In genomic region chr3:112130638-112130993, GRCh38 we compare ENCODE assay signal across 24 cellular contexts. TPM values are rescaled to one million over a fixed set of nuclear protein-coding genes. Genes with fewer than 3 reads are reported as not detected.
DNase-seq lines count a peak whose midpoint lies in the region; ATAC-seq, FAIRE-seq and TF ChIP-seq lines count a peak whose summit lies in the region.
"Had no signal": no experiment of that assay in that cellular context is flagged by ENCODE, and none has a peak within 500 bp of the region (broad histone marks: within the 10 kb centered on the region; RNA-seq: fewer than 3 reads in every experiment).

No MANE protein-coding gene starts in this region.

- peaks cover 85% of the 10 kb centered on the region for H3K4me1 Mint-ChIP-seq in activated CD4-positive, alpha-beta T cell treated with anti-CD3 and anti-CD28 coated beads, Interleukin-2, amount 10 ng/mL, durations not matched to agents 24 days and 14 days
- peaks cover 20% of the 10 kb centered on the region for H3K4me1 Mint-ChIP-seq in Caco-2 (ENCODE audit: low read depth, unreplicated experiment)

- ATAC-seq in HG03571 (IDR thresholded peaks at IDR 0.05; ENCODE audit: unreplicated experiment) (no peak), GM21390 (IDR thresholded peaks at IDR 0.05; ENCODE audit: unreplicated experiment) (no peak)
- ATAC-seq: heart right ventricle had no signal

- FAIRE-seq in keratinocyte (lab: Jason Lieb, UNC): peak; percentile 26

- no peak for DNase-seq in activated CD4-positive, alpha-beta T cell treated with anti-CD3 and anti-CD28 coated beads, Interleukin-2, amount 10 ng/mL, durations not matched to agents 24 days and 14 days
- no peak for DNase-seq in activated CD4-positive, alpha-beta T cell treated with anti-CD3 and anti-CD28 coated beads, Interleukin-2, amount 50 U/mL, for 4 hours
- DNase-seq in Caco-2 (no peak), OCI-LY7 (ENCODE audit: low spot score) (peak; percentile 57), keratinocyte (ENCODE audit: low read depth, low spot score) (no peak), sigmoid colon (no peak)
- DNase-seq: activated CD4-positive, CD25-positive, alpha-beta regulatory T cell; activated CD8-positive, alpha-beta memory T cell treated with anti-CD3 and anti-CD28 coated beads, Interleukin-2, amount 50 U/mL, for 48 hours; amygdala; cerebellar nuclear complex; DMS79; heart right ventricle; NCI-H2107; NCI-H524 treated with DMSO at 0.1 percent for 48 hours; SHP77 treated with DMSO at 0.1 percent for 48 hours; stimulated activated naive CD4-positive, alpha-beta T cell had no signal

- no peak overlapping the region for H2AFZ ChIP-seq in OCI-LY7 (ENCODE audit: low read length)
- no peak overlapping the region for H2AFZ ChIP-seq in keratinocyte (ENCODE audit: control insufficient read depth, low read length)

- H4K20me1 ChIP-seq in OCI-LY7 (ENCODE audit: insufficient read depth, low read length): no peaks in the 10 kb centered on the region
- H4K20me1 ChIP-seq in keratinocyte (ENCODE audit: control insufficient read depth, extremely low read depth, insufficient read depth, low read length): no peaks in the 10 kb centered on the region

- H3K9me2 ChIP-seq in OCI-LY7 (ENCODE audit: insufficient read depth, low read length): no peaks in the 10 kb centered on the region

- TF ChIP-seq POLR2A in sigmoid colon (IDR thresholded peaks at IDR 0.05): no peak

- H3K4me3 ChIP-seq in Caco-2 (ENCODE audit: low read depth, low read length) (no peak overlapping the region), OCI-LY7 (ENCODE audit: low read depth, low read length, poor library complexity, severe bottlenecking) (peak overlapping the region; percentile 86), keratinocyte (ENCODE audit: control insufficient read depth in 2 of 3, extremely low read depth in 1 of 3, insufficient read depth in 2 of 3, low read depth in 1 of 3, low read length in 3 of 3) (no peak overlapping the region), sigmoid colon (no peak overlapping the region)
- H3K4me3 ChIP-seq: heart right ventricle, lung, prostate gland had no signal

- peak overlapping the region; percentile 99 for H3K4me2 ChIP-seq in OCI-LY7 (ENCODE audit: low read length)
- no peak overlapping the region for H3K4me2 ChIP-seq in keratinocyte (ENCODE audit: control insufficient read depth, extremely low read depth, insufficient read depth, low read depth, low read length)

- H3K79me2 ChIP-seq in OCI-LY7 (ENCODE audit: insufficient read depth, low read depth, low read length): peaks cover 96% of the 10 kb centered on the region
- no peaks in the 10 kb centered on the region for H3K79me2 ChIP-seq in keratinocyte (ENCODE audit: control insufficient read depth, insufficient read depth, low read length)

- intact Hi-C loops in activated CD4-positive, alpha-beta T cell treated with anti-CD3 and anti-CD28 coated beads, Interleukin-2, amount 10 ng/mL, durations not matched to agents 24 days and 14 days (cut with micrococcal nuclease): loop anchor here (5.0 to 10.0 kb wide), 4 partner anchors 332 to 844 kb away; partner anchors contain the start of gene CD200R1
- intact Hi-C loops in Caco-2 (cut with micrococcal nuclease; ENCODE audit: unreplicated experiment): no loop called here
- intact Hi-C loops in OCI-LY7 (cut with micrococcal nuclease; ENCODE audit: unreplicated experiment): no loop called here
- intact Hi-C loops in sigmoid colon (cut with DNase I): no loop called here

- CTCF ChIA-PET in Caco-2 (lab: Charles Lee) (no interaction called here), OCI-LY7 (lab: Charles Lee; ENCODE audit: unreplicated experiment) (no interaction called here)

- no peak overlapping the region for H3K9ac ChIP-seq in keratinocyte (ENCODE audit: control insufficient read depth, extremely low read depth, insufficient read depth, low read length)

- H3K9me3 ChIP-seq in Caco-2 (no peaks in the 10 kb centered on the region), OCI-LY7 (ENCODE audit: low read length) (no peaks in the 10 kb centered on the region), keratinocyte (ENCODE audit: control insufficient read depth, low read depth, low read length) (no peaks in the 10 kb centered on the region), sigmoid colon (no peaks in the 10 kb centered on the region)
- H3K9me3 ChIP-seq: heart right ventricle, prostate gland had no signal

- TF ChIP-seq CTCF in Caco-2 (IDR thresholded peaks at IDR 0.05; ENCODE audit: insufficient read depth in 1 of 2, low read depth in 1 of 2, low read length in 1 of 2, severe bottlenecking in 1 of 2, unreplicated experiment in 1 of 2) (no peak), OCI-LY7 (conservative IDR thresholded peaks at IDR 0.05; ENCODE audit: low read length) (no peak), keratinocyte (optimal IDR thresholded peaks at IDR 0.05 in 1 of 3, IDR thresholded peaks at IDR 0.05 in 1 of 3, conservative IDR thresholded peaks at IDR 0.05 in 1 of 3; ENCODE audit: extremely low read depth in 1 of 3, insufficient read depth in 2 of 3, low read length in 3 of 3) (no peak), sigmoid colon (IDR thresholded peaks at IDR 0.05) (no peak)

- peak overlapping the region; percentile 10 for H3K4me3 Mint-ChIP-seq in activated CD4-positive, alpha-beta T cell treated with anti-CD3 and anti-CD28 coated beads, Interleukin-2, amount 10 ng/mL, durations not matched to agents 24 days and 14 days
- no peak overlapping the region for H3K4me3 Mint-ChIP-seq in Caco-2 (ENCODE audit: unreplicated experiment)
- H3K4me3 Mint-ChIP-seq: nephron; T-helper 2 cell treated with Interferon-gamma antibody and Interleukin-4, amounts not matched to agents 5 μg/mL and 100 μg/mL, for 36 hours had no signal

- H3K4me1 ChIP-seq in Caco-2 (peaks cover 42% of the 10 kb centered on the region), OCI-LY7 (ENCODE audit: insufficient read depth, low read length, poor library complexity, severe bottlenecking) (peaks cover 80% of the 10 kb centered on the region), keratinocyte (ENCODE audit: control insufficient read depth, extremely low read depth, insufficient read depth, low read length) (peaks cover 30% of the 10 kb centered on the region), sigmoid colon (no peaks in the 10 kb centered on the region)
- H3K4me1 ChIP-seq: prostate gland had no signal

- BruUV-seq in Caco-2 (replicated peaks; lab: Mats Ljungman, UMichigan): no TSS peak
- BruUV-seq in OCI-LY7 (replicated peaks; lab: Mats Ljungman, UMichigan): no TSS peak

- H3K27ac ChIP-seq in OCI-LY7 (ENCODE audit: low read depth, low read length, poor library complexity, severe bottlenecking) (peak overlapping the region; percentile 99), keratinocyte (ENCODE audit: control insufficient read depth, insufficient read depth, low read length) (no peak overlapping the region), sigmoid colon (no peak overlapping the region)
- H3K27ac ChIP-seq: C4-2B, heart right ventricle, prostate gland had no signal

- no peaks in the 10 kb centered on the region for H3K9me3 Mint-ChIP-seq in activated CD4-positive, alpha-beta T cell treated with anti-CD3 and anti-CD28 coated beads, Interleukin-2, amount 10 ng/mL, durations not matched to agents 24 days and 14 days
- no peaks in the 10 kb centered on the region for H3K9me3 Mint-ChIP-seq in Caco-2 (ENCODE audit: unreplicated experiment)
- H3K9me3 Mint-ChIP-seq: nephron; T-helper 2 cell treated with Interferon-gamma antibody and Interleukin-4, amounts not matched to agents 5 μg/mL and 100 μg/mL, for 36 hours had no signal

- peaks cover 21% of the 10 kb centered on the region for H3K36me3 Mint-ChIP-seq in activated CD4-positive, alpha-beta T cell treated with anti-CD3 and anti-CD28 coated beads, Interleukin-2, amount 10 ng/mL, durations not matched to agents 24 days and 14 days (ENCODE audit: low read depth)
- H3K36me3 Mint-ChIP-seq in Caco-2 (ENCODE audit: insufficient read depth, unreplicated experiment): peaks cover 27% of the 10 kb centered on the region

- peak overlapping the region; percentile 23 for H3K27ac Mint-ChIP-seq in activated CD4-positive, alpha-beta T cell treated with anti-CD3 and anti-CD28 coated beads, Interleukin-2, amount 10 ng/mL, durations not matched to agents 24 days and 14 days
- H3K27ac Mint-ChIP-seq in Caco-2 (ENCODE audit: unreplicated experiment): peak overlapping the region; percentile 72
- H3K27ac Mint-ChIP-seq: nephron; T-helper 2 cell treated with Interferon-gamma antibody and Interleukin-4, amounts not matched to agents 5 μg/mL and 100 μg/mL, for 36 hours had no signal

- TF ChIP-seq EP300 in sigmoid colon (IDR thresholded peaks at IDR 0.05): no peak

- POLR2A ChIA-PET in Caco-2 (lab: Charles Lee): no interaction called here
- POLR2A ChIA-PET in OCI-LY7 (lab: Charles Lee): interaction anchor here (0.7 to 16.9 kb wide), 9 partner anchors 7 to 431 kb away, joined by 3 to 566 read pairs (median 6); partner anchors contain the start of genes ATG3, BTLA and SLC35A5

- H3K9me1 ChIP-seq in keratinocyte (ENCODE audit: control insufficient read depth, extremely low read depth, insufficient read depth, low read length): no peaks in the 10 kb centered on the region

- WGBS in sigmoid colon, 2 donors: 89 to 93% methylated on average over 3 of the region's 3 CpGs

- H3K36me3 ChIP-seq in Caco-2 (ENCODE audit: control insufficient read depth, insufficient read depth, low read length): 0 out of 2 replicates have a peak, but pooled peaks cover 2% of the 10 kb centered on the region
- H3K36me3 ChIP-seq in OCI-LY7 (ENCODE audit: insufficient read depth, low read length): peaks cover 66% of the 10 kb centered on the region
- H3K36me3 ChIP-seq in keratinocyte (ENCODE audit: control insufficient read depth in 2 of 2, extremely low read depth in 1 of 2, insufficient read depth in 2 of 2, low read length in 2 of 2): peaks cover 0 to 6% of the 10 kb centered on the region in 2 experiments
- no peaks in the 10 kb centered on the region for H3K36me3 ChIP-seq in sigmoid colon
- H3K36me3 ChIP-seq: prostate gland had no signal

- dilution Hi-C loops in keratinocyte (cut with MboI; ENCODE audit: extremely low pct_ligation_motif_present, low sequenced_read_pairs): no loop called here

- no peaks in the 10 kb centered on the region for H3K27me3 Mint-ChIP-seq in activated CD4-positive, alpha-beta T cell treated with anti-CD3 and anti-CD28 coated beads, Interleukin-2, amount 10 ng/mL, durations not matched to agents 24 days and 14 days
- H3K27me3 Mint-ChIP-seq in Caco-2 (ENCODE audit: insufficient read depth, unreplicated experiment): no peaks in the 10 kb centered on the region

- H3K27me3 ChIP-seq in Caco-2 (replicated peaks; ENCODE audit: control insufficient read depth, insufficient read depth, low read length): no peaks in the 10 kb centered on the region
- H3K27me3 ChIP-seq in keratinocyte (ENCODE audit: control insufficient read depth, extremely low read depth, insufficient read depth, low read length): no peaks in the 10 kb centered on the region
- H3K27me3 ChIP-seq in sigmoid colon: no peaks in the 10 kb centered on the region
- H3K27me3 ChIP-seq: heart right ventricle had no signal

RNA-seq across cellular contexts. Expression of gene GCSAM, which starts 2.4 kb away (rescaled TPM):
- total RNA-seq in activated CD4-positive, alpha-beta T cell treated with anti-CD3 and anti-CD28 coated beads, Interleukin-2, amount 10 ng/mL, durations not matched to agents 24 days and 14 days: 1.6 and 1.7 TPM in 2 replicates
- not detected in 2 replicates for total RNA-seq in Caco-2 (2022)
- total RNA-seq in OCI-LY7 (2014; rRNA removed; shearing (Covaris generic)): 160 and 193 TPM in 2 replicates
- 195 and 247 TPM in 2 replicates for total RNA-seq in OCI-LY7 (2022)
- 1.7 to 2.9 TPM (median 2.5 TPM) in 3 replicates for polyA plus RNA-seq in keratinocyte
- 0.07 TPM for polyA plus RNA-seq in keratinocyte (2011; ENCODE audit: low read depth)
- 1.2 and 1.8 TPM in 2 replicates for polyA plus RNA-seq in keratinocyte (2011; cell fraction: cytosol; rRNA removed)
- polyA plus RNA-seq in keratinocyte (2011; cell fraction: nucleus; rRNA removed): 1.2 and 1.3 TPM in 2 replicates
- polyA plus RNA-seq in keratinocyte (2012; ENCODE audit: low replicate concordance): 1.4 and 2.5 TPM in 2 replicates
- 0.36 to 2.0 TPM (median 0.54 TPM) in 3 replicates for polyA minus RNA-seq in keratinocyte
- polyA minus RNA-seq in keratinocyte (2011; cell fraction: cytosol; rRNA and poly(A)+ RNA removed): not detected
- not detected in 2 replicates for polyA minus RNA-seq in keratinocyte (2011; cell fraction: nucleus; rRNA and poly(A)+ RNA removed)
- not detected for total RNA-seq in sigmoid colon
- 1 to 10 TPM in 1 of 3 donors, under 1 TPM in 1, not detected in 1; 0.69 to 8.4 TPM for polyA plus RNA-seq in sigmoid colon
- total RNA-seq: A172 had no signal

RNA-seq across cellular contexts. Expression of gene C3orf52, which starts 44.4 kb away (rescaled TPM):
- 13.0 and 14.2 TPM in 2 replicates for total RNA-seq in activated CD4-positive, alpha-beta T cell treated with anti-CD3 and anti-CD28 coated beads, Interleukin-2, amount 10 ng/mL, durations not matched to agents 24 days and 14 days
- 52.4 and 64.5 TPM in 2 replicates for total RNA-seq in Caco-2 (2022)
- 19.0 and 20.1 TPM in 2 replicates for total RNA-seq in OCI-LY7 (2014; rRNA removed; shearing (Covaris generic))
- total RNA-seq in OCI-LY7 (2022): 11.2 and 17.9 TPM in 2 replicates
- 12.9 to 15.8 TPM (median 13.7 TPM) in 3 replicates for polyA plus RNA-seq in keratinocyte
- polyA plus RNA-seq in keratinocyte (2011; ENCODE audit: low read depth): 3.8 TPM
- polyA plus RNA-seq in keratinocyte (2011; cell fraction: cytosol; rRNA removed): 5.3 and 7.8 TPM in 2 replicates
- 36.2 and 46.6 TPM in 2 replicates for polyA plus RNA-seq in keratinocyte (2011; cell fraction: nucleus; rRNA removed)
- polyA plus RNA-seq in keratinocyte (2012; ENCODE audit: low replicate concordance): 7.7 and 14.1 TPM in 2 replicates
- polyA minus RNA-seq in keratinocyte: 10.4 to 42.3 TPM (median 27.2 TPM) in 3 replicates
- 4.0 TPM for polyA minus RNA-seq in keratinocyte (2011; cell fraction: cytosol; rRNA and poly(A)+ RNA removed)
- 42.8 and 81.6 TPM in 2 replicates for polyA minus RNA-seq in keratinocyte (2011; cell fraction: nucleus; rRNA and poly(A)+ RNA removed)
- total RNA-seq in sigmoid colon: 1 to 10 TPM in 2 of 4 donors, under 1 TPM in 2; 0.36 to 2.2 (median 1.3) TPM
- 10 to 100 TPM; 10.2 to 17.4 (median 12.5) TPM for polyA plus RNA-seq in sigmoid colon

Comparison
In these comparisons a context has a peak if more than half of its experiments do, and no peak if none do; other contexts are left out.
1. RNA of gene GCSAM, which starts 2.4 kb away (total RNA-seq): 160 to 247 TPM in OCI-LY7; 1.6 to 1.7 TPM in activated CD4-positive, alpha-beta T cell treated with anti-CD3 and anti-CD28 coated beads, Interleukin-2, amount 10 ng/mL, durations not matched to agents 24 days and 14 days, not detected in Caco-2 and not detected in sigmoid colon; every median in the first group is over 10 times any median in the second.